1 cellular context compared by ENCODE assay signal in genomic region chr17:81394831-81395599, GRCh38.
TF ChIP-seq lines count a peak whose summit lies in the region.

TSS of gene BAHCC1 (plus strand) at chr17:81395457. CDS start at chr17:81399740, 4,283 bp downstream.

TF ChIP-seq in HepG2, 621 proteins besides CTCF, POLR2A, EP300 and RAD21 (continued from another document):
- TF ChIP-seq ZNF263 (CRISPR knock-in tag; IDR thresholded peaks at IDR 0.05) (peak; percentile 60; the same call in 1 of the 2 replicates), ZSCAN5A (CRISPR knock-in tag; IDR thresholded peaks at IDR 0.05; ENCODE audit: borderline replicate concordance) (peak; percentile 94; the same call in 1 of the 2 replicates), NCOA5 (CRISPR knock-in tag; IDR thresholded peaks at IDR 0.05) (no peak), ZNF713 (CRISPR knock-in tag; IDR thresholded peaks at IDR 0.05) (peak; percentile 57; the same call in 1 of the 2 replicates), ZSCAN9 (CRISPR knock-in tag; IDR thresholded peaks at IDR 0.05; ENCODE audit: borderline replicate concordance) (peak; percentile 60), ZNF605 (CRISPR knock-in tag; IDR thresholded peaks at IDR 0.05) (no peak), ZNF280B (CRISPR knock-in tag; IDR thresholded peaks at IDR 0.05; ENCODE audit: borderline replicate concordance) (peak; percentile 88; the same call in 1 of the 2 replicates), ZNF614 (CRISPR knock-in tag; IDR thresholded peaks at IDR 0.05; ENCODE audit: borderline replicate concordance) (peak; percentile 69; the same call in 1 of the 2 replicates), TCF7 (IDR thresholded peaks at IDR 0.05; ENCODE audit: low read depth) (no peak), ZNF576 (CRISPR knock-in tag; IDR thresholded peaks at IDR 0.05) (no peak), ZNF557 (CRISPR knock-in tag; IDR thresholded peaks at IDR 0.05) (no peak), ZNF788 (CRISPR knock-in tag; IDR thresholded peaks at IDR 0.05; ENCODE audit: borderline replicate concordance) (peak; percentile 61; the same call in 1 of the 2 replicates), ETV6 (CRISPR knock-in tag; conservative IDR thresholded peaks at IDR 0.05) (no peak), MZF1 (CRISPR knock-in tag; IDR thresholded peaks at IDR 0.05; ENCODE audit: borderline replicate concordance) (no peak), GRHL1 (CRISPR knock-in tag; conservative IDR thresholded peaks at IDR 0.05) (no peak), ZXDC (CRISPR knock-in tag; IDR thresholded peaks at IDR 0.05) (no peak), TOE1 (CRISPR knock-in tag; IDR thresholded peaks at IDR 0.05) (peak; percentile 27; the same call in 1 of the 2 replicates), BCL3 (CRISPR knock-in tag; IDR thresholded peaks at IDR 0.05) (peak; percentile 76; the same call in 1 of the 2 replicates), POLR2AphosphoS2 (IDR thresholded peaks at IDR 0.05; ENCODE audit: low read depth, low read length) (no peak), ZNF251 (CRISPR knock-in tag; IDR thresholded peaks at IDR 0.05) (no peak), CSRNP2 (CRISPR knock-in tag; conservative IDR thresholded peaks at IDR 0.05; ENCODE audit: low read depth) (no peak; the same call in 1 of the 2 replicates), SIX1 (CRISPR knock-in tag; IDR thresholded peaks at IDR 0.05; ENCODE audit: borderline replicate concordance) (no peak), FUBP1 (CRISPR knock-in tag; IDR thresholded peaks at IDR 0.05; ENCODE audit: borderline replicate concordance) (no peak; the same call in 1 of the 2 replicates), ZNF224 (CRISPR knock-in tag; IDR thresholded peaks at IDR 0.05) (0 out of 2 replicates have a peak, but pooled peaks have one; percentile 34), ZFP36L1 (CRISPR knock-in tag; IDR thresholded peaks at IDR 0.05) (no peak), ZNF792 (CRISPR knock-in tag; IDR thresholded peaks at IDR 0.05) (peak; percentile 80; the same call in 1 of the 2 replicates), SNRNP70 (IDR thresholded peaks at IDR 0.05; ENCODE audit: low read depth, low read length) (no peak), TRAFD1 (CRISPR knock-in tag; IDR thresholded peaks at IDR 0.05; ENCODE audit: borderline replicate concordance) (no peak), NFE2L2 (IDR thresholded peaks at IDR 0.05; ENCODE audit: low read length) (no peak), FOSL2 (CRISPR knock-in tag; IDR thresholded peaks at IDR 0.05) (peak; percentile 52), CBX5 (CRISPR knock-in tag; IDR thresholded peaks at IDR 0.05; ENCODE audit: borderline replicate concordance) (0 out of 2 replicates have a peak, but pooled peaks have one; percentile 41), ZNF878 (CRISPR knock-in tag; IDR thresholded peaks at IDR 0.05) (peak; percentile 95), TFAP4 (IDR thresholded peaks at IDR 0.05; ENCODE audit: borderline replicate concordance, low read depth) (no peak; the same call in 1 of the 2 replicates), HNF4A (CRISPR knock-in tag; IDR thresholded peaks at IDR 0.05) (no peak), BATF2 (CRISPR knock-in tag; IDR thresholded peaks at IDR 0.05) (peak; percentile 65; the same call in 1 of the 2 replicates)
